In the genomic region with DNA sequence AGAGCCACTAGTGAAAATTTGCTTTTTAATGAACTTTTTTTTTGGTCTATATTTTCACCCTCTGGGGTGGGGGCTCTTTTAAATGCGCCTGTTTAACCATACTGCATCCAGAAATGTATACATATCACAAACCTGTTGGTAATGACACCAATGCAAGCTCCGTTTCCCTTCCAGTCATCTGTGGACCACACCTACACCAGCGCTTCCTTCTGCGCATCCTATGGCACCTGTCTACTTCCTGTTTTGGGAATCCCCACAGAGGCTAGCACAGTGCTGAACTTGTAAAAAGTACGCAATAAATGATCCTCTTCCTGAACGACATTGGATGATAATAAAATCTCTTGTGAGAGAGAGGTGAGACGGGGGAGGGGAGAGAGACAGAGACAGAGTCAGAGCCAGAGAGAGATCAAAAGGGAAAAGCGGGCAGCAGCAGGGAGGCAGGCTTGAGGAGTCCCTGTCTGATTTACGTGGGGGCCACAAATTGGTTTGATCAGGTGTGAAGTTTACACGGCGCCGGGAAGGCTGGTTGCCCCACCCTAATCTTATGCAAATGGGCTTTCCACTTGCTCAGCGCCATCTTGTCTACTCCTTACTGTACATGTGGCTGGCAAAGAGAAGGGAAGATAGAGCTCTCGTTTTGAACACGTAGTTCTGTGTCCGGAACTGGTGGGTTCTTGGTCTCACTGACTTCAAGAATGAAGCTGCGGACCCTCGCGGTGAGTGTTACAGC, we compare ENCODE assay signal across 23 cellular contexts. TPM values are rescaled to one million over a fixed set of nuclear protein-coding genes. Genes with fewer than 3 reads are reported as not detected.
DNase-seq lines count a peak whose midpoint lies in the region; ATAC-seq, FAIRE-seq and TF ChIP-seq lines count a peak whose summit lies in the region.
"Had no signal": no experiment of that assay in that cellular context is flagged by ENCODE, and none has a peak within 500 bp of the region (broad histone marks: within the 10 kb centered on the region; RNA-seq: fewer than 3 reads in every experiment).

No MANE protein-coding gene starts in this region.

- H2BK15ac ChIP-seq in H1 (ENCODE audit: low read length): no peak overlapping the region

- TF ChIP-seq CTCF in KMS-11 (conservative IDR thresholded peaks at IDR 0.05; ENCODE audit: low read depth, low read length): no peak
- no peak for TF ChIP-seq CTCF in H1 (IDR thresholded peaks at IDR 0.05; ENCODE audit: control extremely low read depth in 1 of 3, insufficient read depth in 1 of 3, low read depth in 1 of 3, low read length in 3 of 3)
- TF ChIP-seq CTCF in progenitor cell of endocrine pancreas (IDR thresholded peaks at IDR 0.05; ENCODE audit: unreplicated experiment): no peak
- no peak for TF ChIP-seq CTCF in OCI-LY7 (conservative IDR thresholded peaks at IDR 0.05; ENCODE audit: low read length)

- H3K56ac ChIP-seq in H1 (replicated peaks; ENCODE audit: insufficient read length, low read depth, low read length): no peak overlapping the region

- H3K23me2 ChIP-seq in H1 (ENCODE audit: low read depth, low read length): no peaks in the 10 kb centered on the region

- H3K79me1 ChIP-seq in H1 (ENCODE audit: low read depth, low read length): no peaks in the 10 kb centered on the region

- 0 out of 2 replicates have a peak overlapping the region, but pooled peaks have one; percentile 72 for H2BK20ac ChIP-seq in H1 (ENCODE audit: low read length)

- H2BK12ac ChIP-seq in H1 (ENCODE audit: low read depth, low read length): no peak overlapping the region

- no peak overlapping the region for H3K4me3 ChIP-seq in KMS-11 (IDR thresholded peaks at IDR 0.05; ENCODE audit: insufficient read depth, low read depth, low read length)
- no peak overlapping the region for H3K4me3 ChIP-seq in H1 (ENCODE audit: extremely low read depth in 1 of 4, insufficient read depth in 2 of 4, low read depth in 3 of 4, low read length in 4 of 4)
- H3K4me3 ChIP-seq in OCI-LY7 (ENCODE audit: low read depth, low read length, poor library complexity, severe bottlenecking): no peak overlapping the region
- H3K4me3 ChIP-seq: gastroesophageal sphincter, hepatocyte, lung, MG63, right atrium auricular region, smooth muscle cell, thoracic aorta had no signal

- POLR2A ChIA-PET in activated CD4-positive, alpha-beta T cell treated with anti-CD3 and anti-CD28 coated beads for 36 hours (lab: Charles Lee): no interaction called here
- POLR2A ChIA-PET in H1 (lab: Charles Lee; ENCODE audit: partially characterized antibody): interaction anchor here (0.6 kb wide), 1 partner anchor 362 kb away, joined by 3 read pairs; no protein-coding TSS in a partner anchor
- POLR2A ChIA-PET in OCI-LY7 (lab: Charles Lee): interaction anchor here (0.6 to 2.2 kb wide), 6 partner anchors 8 to 267 kb away, joined by 3 to 12 read pairs (median 3); partner anchors contain the start of gene SCN3A

- no peaks in the 10 kb centered on the region for H3K9me2 ChIP-seq in OCI-LY7 (ENCODE audit: insufficient read depth, low read length)

- H2BK5ac ChIP-seq in H1 (ENCODE audit: low read depth, low read length): no peak overlapping the region

- no peaks in the 10 kb centered on the region for H3K27me3 ChIP-seq in KMS-11 (ENCODE audit: insufficient read depth, low read depth)
- H3K27me3 ChIP-seq in H1 (replicated peaks in 1 of 4; ENCODE audit: control insufficient read depth in 3 of 4, extremely low read depth in 1 of 4, insufficient read depth in 3 of 4, low read length in 3 of 4): no peaks in the 10 kb centered on the region
- H3K27me3 ChIP-seq: gastroesophageal sphincter, hepatocyte, MG63, right atrium auricular region had no signal

- CTCF ChIA-PET in activated CD4-positive, alpha-beta T cell treated with anti-CD3 and anti-CD28 coated beads for 36 hours (lab: Charles Lee): interaction anchor here (0.6 to 3.3 kb wide), 8 partner anchors 23 to 1135 kb away, joined by 3 to 12 read pairs (median 4); partner anchors contain the start of genes SCN3A and SLC38A11
- CTCF ChIA-PET in H1 (lab: Charles Lee; ENCODE audit: partially characterized antibody) (interaction anchor here (0.6 to 4.0 kb wide), 32 partner anchors 9 to 797 kb away, joined by 3 to 22 read pairs (median 4); partner anchors contain the start of genes SCN2A and SCN3A), OCI-LY7 (lab: Charles Lee; ENCODE audit: unreplicated experiment) (interaction anchor here (1.0 to 1.1 kb wide), 2 partner anchors 23 to 302 kb away, joined by 3 to 4 read pairs; no protein-coding TSS in a partner anchor)

- H3K27ac Mint-ChIP-seq in activated CD4-positive, alpha-beta T cell treated with anti-CD3 and anti-CD28 coated beads for 36 hours: no peak overlapping the region
- peak overlapping the region; percentile 68 for H3K27ac Mint-ChIP-seq in progenitor cell of endocrine pancreas
- H3K27ac Mint-ChIP-seq: stimulated activated naive CD8-positive, alpha-beta T cell treated with anti-CD3 and anti-CD28 coated beads, Interleukin-15, Interleukin-2, amounts not matched to agents 100 ng/mL and 50 ng/mL, for 24 hours had no signal

- H3K4me1 Mint-ChIP-seq in activated CD4-positive, alpha-beta T cell treated with anti-CD3 and anti-CD28 coated beads for 36 hours: peaks cover 14% of the 10 kb centered on the region
- peaks cover 10% of the 10 kb centered on the region for H3K4me1 Mint-ChIP-seq in progenitor cell of endocrine pancreas (ENCODE audit: low read depth)

- TF ChIP-seq RAD21 in H1 (IDR thresholded peaks at IDR 0.05 in 1 of 2, conservative IDR thresholded peaks at IDR 0.05 in 1 of 2; ENCODE audit: low read depth in 2 of 2, low read length in 2 of 2): no peak

- H3K27me3 Mint-ChIP-seq in activated CD4-positive, alpha-beta T cell treated with anti-CD3 and anti-CD28 coated beads for 36 hours: no peaks in the 10 kb centered on the region
- H3K27me3 Mint-ChIP-seq in progenitor cell of endocrine pancreas: no peaks in the 10 kb centered on the region
- H3K27me3 Mint-ChIP-seq: stimulated activated naive CD8-positive, alpha-beta T cell treated with anti-CD3 and anti-CD28 coated beads, Interleukin-15, Interleukin-2, amounts not matched to agents 100 ng/mL and 50 ng/mL, for 24 hours had no signal

- H3K14ac ChIP-seq in H1 (ENCODE audit: insufficient read length): no peak overlapping the region

- peak; percentile 16 for ATAC-seq in activated CD4-positive, alpha-beta T cell treated with anti-CD3 and anti-CD28 coated beads for 36 hours
- ATAC-seq in GM19463 (IDR thresholded peaks at IDR 0.05; ENCODE audit: unreplicated experiment) (no peak), left lobe of liver (no peak)

- H2AFZ ChIP-seq in KMS-11 (ENCODE audit: low read depth): peak overlapping the region; percentile 9; the same call in 1 of the 2 replicates
- no peak overlapping the region for H2AFZ ChIP-seq in H1 (ENCODE audit: low read length)
- no peak overlapping the region; the same call in 1 of the 2 replicates for H2AFZ ChIP-seq in OCI-LY7 (ENCODE audit: low read length)
- H2AFZ ChIP-seq: hepatocyte, parathyroid adenoma had no signal

- peaks cover 30% of the 10 kb centered on the region for H3K4me1 ChIP-seq in KMS-11 (ENCODE audit: low read depth, poor library complexity, severe bottlenecking)
- H3K4me1 ChIP-seq in H1 (replicated peaks in 1 of 4; ENCODE audit: control insufficient read depth in 3 of 4, insufficient read depth in 4 of 4, low read length in 3 of 4): no peaks in the 10 kb centered on the region
- H3K4me1 ChIP-seq in OCI-LY7 (ENCODE audit: insufficient read depth, low read length, poor library complexity, severe bottlenecking): peaks cover 15% of the 10 kb centered on the region
- H3K4me1 ChIP-seq: parathyroid adenoma had no signal

- H4K8ac ChIP-seq in H1 (ENCODE audit: extremely low read depth, insufficient read depth, low read length): no peak overlapping the region

- no peak overlapping the region for H3K4ac ChIP-seq in H1 (replicated peaks; ENCODE audit: insufficient read length, low read depth, low read length)

- H3K4me3 Mint-ChIP-seq in activated CD4-positive, alpha-beta T cell treated with anti-CD3 and anti-CD28 coated beads for 36 hours: no peak overlapping the region
- H3K4me3 Mint-ChIP-seq in progenitor cell of endocrine pancreas (ENCODE audit: low read depth): no peak overlapping the region
- H3K4me3 Mint-ChIP-seq: stimulated activated naive CD8-positive, alpha-beta T cell treated with anti-CD3 and anti-CD28 coated beads, Interleukin-15, Interleukin-2, amounts not matched to agents 100 ng/mL and 50 ng/mL, for 24 hours had no signal

- no peak overlapping the region for H2AK5ac ChIP-seq in H1 (ENCODE audit: low read depth, low read length)

- H3K9me3 Mint-ChIP-seq in activated CD4-positive, alpha-beta T cell treated with anti-CD3 and anti-CD28 coated beads for 36 hours (ENCODE audit: low read depth): no peaks in the 10 kb centered on the region
- peaks cover 9% of the 10 kb centered on the region for H3K9me3 Mint-ChIP-seq in progenitor cell of endocrine pancreas (ENCODE audit: low read depth)
- H3K9me3 Mint-ChIP-seq: stimulated activated naive CD8-positive, alpha-beta T cell treated with anti-CD3 and anti-CD28 coated beads, Interleukin-15, Interleukin-2, amounts not matched to agents 100 ng/mL and 50 ng/mL, for 24 hours had no signal

- H3K9me3 ChIP-seq in H1 (ENCODE audit: insufficient read depth in 2 of 2, low read depth in 1 of 2, low read length in 1 of 2) (no peaks in the 10 kb centered on the region; a peak in 1 of 4 replicates), OCI-LY7 (ENCODE audit: low read length) (no peaks in the 10 kb centered on the region)
- H3K9me3 ChIP-seq: gastroesophageal sphincter, MG63, right atrium auricular region, thoracic aorta had no signal

- intact Hi-C loops in activated CD4-positive, alpha-beta T cell treated with anti-CD3 and anti-CD28 coated beads for 36 hours (cut with DNase I, micrococcal nuclease): loop anchor here in 1 of 2 experiments (1.0 to 2.0 kb wide), 2 partner anchors 211 to 300 kb away; partner anchors contain the start of gene SCN3A
- intact Hi-C loops in OCI-LY7 (cut with micrococcal nuclease; ENCODE audit: unreplicated experiment): loop anchor here (1.0 to 5.0 kb wide), 2 partner anchors 211 to 299 kb away; partner anchors contain the start of gene SCN3A

- H4K91ac ChIP-seq in H1 (replicated peaks; ENCODE audit: insufficient read length, low read length): no peak overlapping the region

- TF ChIP-seq EP300 in H1 (IDR thresholded peaks at IDR 0.05; ENCODE audit: borderline replicate concordance in 1 of 2, low read depth in 2 of 2, low read length in 2 of 2): no peak

- FAIRE-seq in H1 (lab: Jason Lieb, UNC): no peak
- FAIRE-seq: urothelium cell line had no signal

- no peak overlapping the region for H2BK120ac ChIP-seq in H1 (replicated peaks; ENCODE audit: low read depth, low read length)

- H3K36me3 Mint-ChIP-seq in activated CD4-positive, alpha-beta T cell treated with anti-CD3 and anti-CD28 coated beads for 36 hours (ENCODE audit: low read depth): no peaks in the 10 kb centered on the region
- H3K36me3 Mint-ChIP-seq in progenitor cell of endocrine pancreas (ENCODE audit: insufficient read depth): peaks cover 3% of the 10 kb centered on the region

- H3K79me2 ChIP-seq in KMS-11 (ENCODE audit: insufficient read depth, low read depth) (no peaks in the 10 kb centered on the region), H1 (ENCODE audit: control insufficient read depth in 1 of 2, insufficient read depth in 2 of 2, low read length in 2 of 2) (no peaks in the 10 kb centered on the region), OCI-LY7 (ENCODE audit: insufficient read depth, low read depth, low read length) (no peaks in the 10 kb centered on the region)
- H3K79me2 ChIP-seq: hepatocyte, parathyroid adenoma had no signal

- H3K9ac ChIP-seq in KMS-11 (no peak overlapping the region), H1 (replicated peaks in 1 of 4; ENCODE audit: extremely low read depth in 1 of 4, low read depth in 3 of 4, low read length in 3 of 4) (no peak overlapping the region)
- H3K9ac ChIP-seq: parathyroid adenoma had no signal

- 86% methylated on average over 16 of the region's 19 CpGs; no CpG with 5 or more reads in 1 of the 2 experiments for WGBS in H1 (ENCODE audit: extremely low coverage in 1 of 2, insufficient coverage in 1 of 2, insufficient read length in 1 of 2, insufficient replicate concordance in 2 of 2, low coverage in 1 of 2, low lambda C conversion rate in 2 of 2, missing lambda C conversion rate in 1 of 2), 2 experiments

- no peak overlapping the region for H3K4me2 ChIP-seq in KMS-11
- no peak overlapping the region for H3K4me2 ChIP-seq in H1 (ENCODE audit: insufficient read depth in 1 of 2, low read depth in 2 of 2, low read length in 2 of 2)
- no peak overlapping the region for H3K4me2 ChIP-seq in OCI-LY7 (ENCODE audit: low read length)
- H3K4me2 ChIP-seq: hepatocyte, smooth muscle cell had no signal

- TF ChIP-seq POLR2A in H1 (IDR thresholded peaks at IDR 0.05; ENCODE audit: control extremely low read depth in 1 of 2, low read depth in 2 of 2, low read length in 2 of 2): no peak

- H4K20me1 ChIP-seq in KMS-11 (ENCODE audit: insufficient read depth): no peaks in the 10 kb centered on the region
- no peaks in the 10 kb centered on the region for H4K20me1 ChIP-seq in H1 (replicated peaks in 1 of 2; ENCODE audit: control insufficient read depth in 1 of 2, insufficient read depth in 2 of 2, low read length in 2 of 2)
- no peaks in the 10 kb centered on the region for H4K20me1 ChIP-seq in OCI-LY7 (ENCODE audit: insufficient read depth, low read length)

- no peak overlapping the region for H3K27ac ChIP-seq in KMS-11
- no peak overlapping the region for H3K27ac ChIP-seq in H1 (ENCODE audit: low read depth, low read length)
- no peak overlapping the region for H3K27ac ChIP-seq in OCI-LY7 (ENCODE audit: low read depth, low read length, poor library complexity, severe bottlenecking)
- H3K27ac ChIP-seq: hepatocyte, parathyroid adenoma, right atrium auricular region had no signal

- no peak overlapping the region for H3K23ac ChIP-seq in H1 (ENCODE audit: insufficient read length)

- DNase-seq in activated CD4-positive, alpha-beta T cell treated with anti-CD3 and anti-CD28 coated beads for 36 hours: no peak
- no peak for DNase-seq in activated CD4-positive, alpha-beta T cell treated with anti-CD3 and anti-CD28 coated beads, Interleukin-2, amount 50 U/mL, for 1 hour
- DNase-seq in H1 (ENCODE audit: low read depth in 1 of 2, low spot score in 2 of 2) (no peak), progenitor cell of endocrine pancreas (ENCODE audit: low spot score, unreplicated experiment) (no peak), left lobe of liver (ENCODE audit: low spot score) (no peak), OCI-LY7 (ENCODE audit: low spot score) (no peak)
- DNase-seq: activated naive CD4-positive, alpha-beta T cell; activated T-cell treated with anti-CD3 and anti-CD28 coated beads, Interleukin-2, amount 50 U/mL, for 1 hour; NCI-H524 treated with DMSO at 0.1 percent for 48 hours had no signal

- no TSS peak for BruUV-seq in OCI-LY7 (replicated peaks; lab: Mats Ljungman, UMichigan)

- H3K36me3 ChIP-seq in KMS-11 (ENCODE audit: insufficient read depth) (no peaks in the 10 kb centered on the region), H1 (ENCODE audit: control insufficient read depth in 2 of 4, insufficient read depth in 4 of 4, low read length in 3 of 4) (no peaks in the 10 kb centered on the region), OCI-LY7 (ENCODE audit: insufficient read depth, low read length) (no peaks in the 10 kb centered on the region)
- H3K36me3 ChIP-seq: gastroesophageal sphincter, MG63, right atrium auricular region, thoracic aorta had no signal

- no peak overlapping the region for H3K18ac ChIP-seq in H1 (ENCODE audit: extremely low read depth, low read length)

- no peak overlapping the region for H4K5ac ChIP-seq in H1 (ENCODE audit: insufficient read length, low read depth, low read length)

RNA-seq across cellular contexts. Expression of gene SLC38A11, which starts 38.1 kb away (rescaled TPM):
- not detected for total RNA-seq in activated CD4-positive, alpha-beta T cell treated with anti-CD3 and anti-CD28 coated beads for 36 hours
- not detected in 2 replicates for total RNA-seq in H1 (2021; fragmentation: NEBNext Ultra II Directional; extraction: Animal tissue kit (Norgen Biotek cat#: 25700))
- not detected in 2 replicates for polyA plus RNA-seq in H1 (2011; rRNA removed)
- polyA plus RNA-seq in H1 (2011; cell fraction: cytosol; rRNA removed): not detected
- not detected for polyA plus RNA-seq in H1 (2011; cell fraction: nucleus; rRNA removed)
- not detected in 4 replicates for polyA plus RNA-seq in H1 (2012, experiment 1 of 2)
- not detected for polyA plus RNA-seq in H1 (2012, experiment 2 of 2)
- not detected for polyA plus RNA-seq in H1 (2013, experiment 1 of 2)
- not detected for polyA plus RNA-seq in H1 (2013, experiment 2 of 2)
- polyA minus RNA-seq in H1 (2011; rRNA and poly(A)+ RNA removed): not detected in 2 replicates
- not detected for polyA minus RNA-seq in H1 (2011; cell fraction: cytosol; rRNA and poly(A)+ RNA removed)
- not detected for polyA minus RNA-seq in H1 (2011; cell fraction: nucleus; rRNA and poly(A)+ RNA removed)
- total RNA-seq in progenitor cell of endocrine pancreas (16.6 and 20.1 TPM in 2 replicates), left lobe of liver (2.2 TPM), OCI-LY7 (2022) (not detected in 2 replicates)
- total RNA-seq in OCI-LY7 (2014; rRNA removed; shearing (Covaris generic)): not detected in 2 replicates
- total RNA-seq: A172, smooth muscle cell had no signal
- polyA plus RNA-seq: neural cell, smooth muscle cell had no signal
